1 cellular context compared by ENCODE assay signal in genomic region chr2:30608643-30609042, GRCh38.
TF ChIP-seq lines count a peak whose summit lies in the region.

No MANE protein-coding gene starts in this region.

TF ChIP-seq in K562, 482 proteins besides CTCF, POLR2A, EP300 and RAD21 (continued from another document and continues in another):
- TF ChIP-seq ZHX1 (conservative IDR thresholded peaks at IDR 0.05; ENCODE audit: low read length) (no peak), MAFF (IDR thresholded peaks at IDR 0.05; ENCODE audit: low read length) (peak; percentile 90), ID3 (CRISPR knock-in tag; IDR thresholded peaks at IDR 0.05) (no peak), ID3 (tag; IDR thresholded peaks at IDR 0.05) (no peak), CBX2 (IDR thresholded peaks at IDR 0.05; ENCODE audit: insufficient read depth, low read length, poor library complexity, severe bottlenecking) (no peak), CTBP1 (IDR thresholded peaks at IDR 0.05; ENCODE audit: borderline replicate concordance) (no peak), RCOR1 (IDR thresholded peaks at IDR 0.05; ENCODE audit: borderline replicate concordance in 1 of 2, low read depth in 2 of 2, low read length in 2 of 2) (no peak), THRB (CRISPR knock-in tag; conservative IDR thresholded peaks at IDR 0.05) (no peak), C11orf30 (IDR thresholded peaks at IDR 0.05; ENCODE audit: low read depth) (peak; percentile 95), DPF2 (IDR thresholded peaks at IDR 0.05) (peak; percentile 34; the same call in 1 of the 2 replicates), ARID1B (IDR thresholded peaks at IDR 0.05) (0 out of 2 replicates have a peak, but pooled peaks have one; percentile 23), ZNF316 (IDR thresholded peaks at IDR 0.05) (peak; percentile 97), LARP7 (IDR thresholded peaks at IDR 0.05) (no peak), RNF219 (CRISPR knock-in tag; IDR thresholded peaks at IDR 0.05) (no peak), HNRNPUL1 (IDR thresholded peaks at IDR 0.05; ENCODE audit: low read length) (no peak), NFE2 (IDR thresholded peaks at IDR 0.05; ENCODE audit: low read depth) (peak; percentile 90), RNF2 (IDR thresholded peaks at IDR 0.05) (no peak), ZMIZ1 (IDR thresholded peaks at IDR 0.05; ENCODE audit: low read depth in 2 of 2, low read length in 2 of 2) (no peak), ATF1 (CRISPR knock-in tag; IDR thresholded peaks at IDR 0.05) (no peak), ATF1 (tag; IDR thresholded peaks at IDR 0.05) (0 out of 2 replicates have a peak, but pooled peaks have one; percentile 14), ETS2 (tag; IDR thresholded peaks at IDR 0.05; ENCODE audit: borderline replicate concordance, poor library complexity, severe bottlenecking) (no peak), BHLHE40 (IDR thresholded peaks at IDR 0.05; ENCODE audit: low read length) (no peak), MAFG (tag; conservative IDR thresholded peaks at IDR 0.05) (peak; percentile 96), PRMT5 (CRISPR knock-in tag; IDR thresholded peaks at IDR 0.05) (no peak), NFYB (IDR thresholded peaks at IDR 0.05; ENCODE audit: extremely low read depth, insufficient read length) (no peak), TRIM24 (IDR thresholded peaks at IDR 0.05) (0 out of 4 replicates have a peak, but pooled peaks of 1 of the 2 experiments have one; percentile 20), IFI16 (CRISPR knock-in tag; IDR thresholded peaks at IDR 0.05) (no peak), ZNF23 (CRISPR knock-in tag; IDR thresholded peaks at IDR 0.05) (no peak), HDAC2 (IDR thresholded peaks at IDR 0.05) (no peak), ESRRB (CRISPR knock-in tag; IDR thresholded peaks at IDR 0.05; ENCODE audit: borderline replicate concordance) (no peak), ZSCAN32 (CRISPR knock-in tag; IDR thresholded peaks at IDR 0.05) (no peak), HMGN3 (IDR thresholded peaks at IDR 0.05; ENCODE audit: borderline replicate concordance, extremely low read depth, insufficient read length, low read depth, low read length) (no peak), MAFK (IDR thresholded peaks at IDR 0.05; ENCODE audit: low read length) (peak; percentile 88), ZNF253 (CRISPR knock-in tag; conservative IDR thresholded peaks at IDR 0.05) (no peak), SAFB (IDR thresholded peaks at IDR 0.05; ENCODE audit: borderline replicate concordance, low read depth, low read length) (no peak), ZNF263 (CRISPR knock-in tag; IDR thresholded peaks at IDR 0.05; ENCODE audit: borderline replicate concordance) (no peak)
- TF ChIP-seq, protein P1, sequence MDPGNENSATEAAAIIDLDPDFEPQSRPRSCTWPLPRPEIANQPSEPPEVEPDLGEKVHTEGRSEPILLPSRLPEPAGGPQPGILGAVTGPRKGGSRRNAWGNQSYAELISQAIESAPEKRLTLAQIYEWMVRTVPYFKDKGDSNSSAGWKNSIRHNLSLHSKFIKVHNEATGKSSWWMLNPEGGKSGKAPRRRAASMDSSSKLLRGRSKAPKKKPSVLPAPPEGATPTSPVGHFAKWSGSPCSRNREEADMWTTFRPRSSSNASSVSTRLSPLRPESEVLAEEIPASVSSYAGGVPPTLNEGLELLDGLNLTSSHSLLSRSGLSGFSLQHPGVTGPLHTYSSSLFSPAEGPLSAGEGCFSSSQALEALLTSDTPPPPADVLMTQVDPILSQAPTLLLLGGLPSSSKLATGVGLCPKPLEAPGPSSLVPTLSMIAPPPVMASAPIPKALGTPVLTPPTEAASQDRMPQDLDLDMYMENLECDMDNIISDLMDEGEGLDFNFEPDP (CRISPR knock-in tag; IDR thresholded peaks at IDR 0.05) = no peak
- TF ChIP-seq, protein P2, sequence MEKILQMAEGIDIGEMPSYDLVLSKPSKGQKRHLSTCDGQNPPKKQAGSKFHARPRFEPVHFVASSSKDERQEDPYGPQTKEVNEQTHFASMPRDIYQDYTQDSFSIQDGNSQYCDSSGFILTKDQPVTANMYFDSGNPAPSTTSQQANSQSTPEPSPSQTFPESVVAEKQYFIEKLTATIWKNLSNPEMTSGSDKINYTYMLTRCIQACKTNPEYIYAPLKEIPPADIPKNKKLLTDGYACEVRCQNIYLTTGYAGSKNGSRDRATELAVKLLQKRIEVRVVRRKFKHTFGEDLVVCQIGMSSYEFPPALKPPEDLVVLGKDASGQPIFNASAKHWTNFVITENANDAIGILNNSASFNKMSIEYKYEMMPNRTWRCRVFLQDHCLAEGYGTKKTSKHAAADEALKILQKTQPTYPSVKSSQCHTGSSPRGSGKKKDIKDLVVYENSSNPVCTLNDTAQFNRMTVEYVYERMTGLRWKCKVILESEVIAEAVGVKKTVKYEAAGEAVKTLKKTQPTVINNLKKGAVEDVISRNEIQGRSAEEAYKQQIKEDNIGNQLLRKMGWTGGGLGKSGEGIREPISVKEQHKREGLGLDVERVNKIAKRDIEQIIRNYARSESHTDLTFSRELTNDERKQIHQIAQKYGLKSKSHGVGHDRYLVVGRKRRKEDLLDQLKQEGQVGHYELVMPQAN (IDR thresholded peaks at IDR 0.05; ENCODE audit: borderline replicate concordance) = no peak
- TF ChIP-seq, protein P3, sequence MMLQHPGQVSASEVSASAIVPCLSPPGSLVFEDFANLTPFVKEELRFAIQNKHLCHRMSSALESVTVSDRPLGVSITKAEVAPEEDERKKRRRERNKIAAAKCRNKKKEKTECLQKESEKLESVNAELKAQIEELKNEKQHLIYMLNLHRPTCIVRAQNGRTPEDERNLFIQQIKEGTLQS (IDR thresholded peaks at IDR 0.05) = 0 out of 2 replicates have a peak, but pooled peaks have one; percentile 18
- TF ChIP-seq, protein P3 (CRISPR knock-in tag; conservative IDR thresholded peaks at IDR 0.05) = no peak
- TF ChIP-seq, protein P4, sequence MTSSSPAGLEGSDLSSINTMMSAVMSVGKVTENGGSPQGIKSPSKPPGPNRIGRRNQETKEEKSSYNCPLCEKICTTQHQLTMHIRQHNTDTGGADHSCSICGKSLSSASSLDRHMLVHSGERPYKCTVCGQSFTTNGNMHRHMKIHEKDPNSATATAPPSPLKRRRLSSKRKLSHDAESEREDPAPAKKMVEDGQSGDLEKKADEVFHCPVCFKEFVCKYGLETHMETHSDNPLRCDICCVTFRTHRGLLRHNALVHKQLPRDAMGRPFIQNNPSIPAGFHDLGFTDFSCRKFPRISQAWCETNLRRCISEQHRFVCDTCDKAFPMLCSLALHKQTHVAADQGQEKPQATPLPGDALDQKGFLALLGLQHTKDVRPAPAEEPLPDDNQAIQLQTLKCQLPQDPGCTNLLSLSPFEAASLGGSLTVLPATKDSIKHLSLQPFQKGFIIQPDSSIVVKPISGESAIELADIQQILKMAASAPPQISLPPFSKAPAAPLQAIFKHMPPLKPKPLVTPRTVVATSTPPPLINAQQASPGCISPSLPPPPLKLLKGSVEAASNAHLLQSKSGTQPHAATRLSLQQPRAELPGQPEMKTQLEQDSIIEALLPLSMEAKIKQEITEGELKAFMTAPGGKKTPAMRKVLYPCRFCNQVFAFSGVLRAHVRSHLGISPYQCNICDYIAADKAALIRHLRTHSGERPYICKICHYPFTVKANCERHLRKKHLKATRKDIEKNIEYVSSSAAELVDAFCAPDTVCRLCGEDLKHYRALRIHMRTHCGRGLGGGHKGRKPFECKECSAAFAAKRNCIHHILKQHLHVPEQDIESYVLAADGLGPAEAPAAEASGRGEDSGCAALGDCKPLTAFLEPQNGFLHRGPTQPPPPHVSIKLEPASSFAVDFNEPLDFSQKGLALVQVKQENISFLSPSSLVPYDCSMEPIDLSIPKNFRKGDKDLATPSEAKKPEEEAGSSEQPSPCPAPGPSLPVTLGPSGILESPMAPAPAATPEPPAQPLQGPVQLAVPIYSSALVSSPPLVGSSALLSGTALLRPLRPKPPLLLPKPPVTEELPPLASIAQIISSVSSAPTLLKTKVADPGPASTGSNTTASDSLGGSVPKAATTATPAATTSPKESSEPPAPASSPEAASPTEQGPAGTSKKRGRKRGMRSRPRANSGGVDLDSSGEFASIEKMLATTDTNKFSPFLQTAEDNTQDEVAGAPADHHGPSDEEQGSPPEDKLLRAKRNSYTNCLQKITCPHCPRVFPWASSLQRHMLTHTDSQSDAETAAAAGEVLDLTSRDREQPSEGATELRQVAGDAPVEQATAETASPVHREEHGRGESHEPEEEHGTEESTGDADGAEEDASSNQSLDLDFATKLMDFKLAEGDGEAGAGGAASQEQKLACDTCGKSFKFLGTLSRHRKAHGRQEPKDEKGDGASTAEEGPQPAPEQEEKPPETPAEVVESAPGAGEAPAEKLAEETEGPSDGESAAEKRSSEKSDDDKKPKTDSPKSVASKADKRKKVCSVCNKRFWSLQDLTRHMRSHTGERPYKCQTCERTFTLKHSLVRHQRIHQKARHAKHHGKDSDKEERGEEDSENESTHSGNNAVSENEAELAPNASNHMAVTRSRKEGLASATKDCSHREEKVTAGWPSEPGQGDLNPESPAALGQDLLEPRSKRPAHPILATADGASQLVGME (CRISPR knock-in tag; IDR thresholded peaks at IDR 0.05) = no peak
- TF ChIP-seq, protein P5, sequence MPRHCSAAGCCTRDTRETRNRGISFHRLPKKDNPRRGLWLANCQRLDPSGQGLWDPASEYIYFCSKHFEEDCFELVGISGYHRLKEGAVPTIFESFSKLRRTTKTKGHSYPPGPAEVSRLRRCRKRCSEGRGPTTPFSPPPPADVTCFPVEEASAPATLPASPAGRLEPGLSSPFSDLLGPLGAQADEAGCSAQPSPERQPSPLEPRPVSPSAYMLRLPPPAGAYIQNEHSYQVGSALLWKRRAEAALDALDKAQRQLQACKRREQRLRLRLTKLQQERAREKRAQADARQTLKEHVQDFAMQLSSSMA (CRISPR knock-in tag; IDR thresholded peaks at IDR 0.05) = no peak
